ENCODE assay signal across 13 cellular contexts in genomic region chrX:110491846-110492620, GRCh38.
"Had no signal": no experiment of that assay in that cellular context is flagged by ENCODE, and none has a peak within 500 bp of the region (broad histone marks: within the 10 kb centered on the region; RNA-seq: fewer than 3 reads in every experiment).

No MANE protein-coding gene starts in this region.

- H3K4me3 Mint-ChIP-seq: activated B cell treated with CpG ODN at 0.5 μM for 24 hours; activated CD8-positive, alpha-beta T cell treated with anti-CD3 and anti-CD28 coated beads for 36 hours; activated naive CD8-positive, alpha-beta T cell; memory B cell; natural killer cell treated with Interleukin-12 subunit alpha and Interleukin-12 subunit beta and Interleukin-15 and Interleukin-18, amount 100 ng/mL, for 72 hours had no signal

- H3K36me3 Mint-ChIP-seq: activated naive CD8-positive, alpha-beta T cell; memory B cell; natural killer cell treated with Interleukin-12 subunit alpha and Interleukin-12 subunit beta and Interleukin-15 and Interleukin-18, amount 100 ng/mL, for 72 hours had no signal

- DNase-seq: activated B cell treated with CpG ODN at 0.5 μM for 24 hours; activated CD4-positive, alpha-beta T cell treated with anti-CD3 and anti-CD28 coated beads for 48 hours; activated CD8-positive, alpha-beta T cell treated with anti-CD3 and anti-CD28 coated beads for 36 hours; activated gamma-delta T cell; activated T-cell treated with anti-CD3 and anti-CD28 coated beads, Interleukin-2, amount 50 U/mL, for 48 hours; amniotic stem cell; hypothalamus; left ventricle myocardium superior; stimulated activated CD4-positive, alpha-beta T cell treated with anti-CD3 and anti-CD28 coated beads, Interleukin-12 subunit alpha, Interleukin-12 subunit beta, amount 100 ng/mL, for 4 hours; stimulated activated CD4-positive, alpha-beta T cell treated with anti-CD3 and anti-CD28 coated beads, Interleukin-2, amount 100 ng/mL, for 24 hours had no signal

- H3K9me3 Mint-ChIP-seq: activated B cell treated with CpG ODN at 0.5 μM for 24 hours; activated CD8-positive, alpha-beta T cell treated with anti-CD3 and anti-CD28 coated beads for 36 hours; memory B cell; natural killer cell treated with Interleukin-12 subunit alpha and Interleukin-12 subunit beta and Interleukin-15 and Interleukin-18, amount 100 ng/mL, for 72 hours had no signal

- H3K4me1 Mint-ChIP-seq: activated B cell treated with CpG ODN at 0.5 μM for 24 hours, memory B cell had no signal

- ATAC-seq: activated CD8-positive, alpha-beta T cell treated with anti-CD3 and anti-CD28 coated beads for 36 hours; left ventricle myocardium superior; natural killer cell treated with Interleukin-12 subunit alpha and Interleukin-12 subunit beta and Interleukin-15 and Interleukin-18, amount 100 ng/mL, for 72 hours had no signal

- H3K27ac Mint-ChIP-seq: activated B cell treated with CpG ODN at 0.5 μM for 24 hours; activated CD8-positive, alpha-beta T cell treated with anti-CD3 and anti-CD28 coated beads for 36 hours; activated naive CD8-positive, alpha-beta T cell; memory B cell; natural killer cell treated with Interleukin-12 subunit alpha and Interleukin-12 subunit beta and Interleukin-15 and Interleukin-18, amount 100 ng/mL, for 72 hours had no signal
